14 cellular contexts compared by ENCODE assay signal in the genomic region with DNA sequence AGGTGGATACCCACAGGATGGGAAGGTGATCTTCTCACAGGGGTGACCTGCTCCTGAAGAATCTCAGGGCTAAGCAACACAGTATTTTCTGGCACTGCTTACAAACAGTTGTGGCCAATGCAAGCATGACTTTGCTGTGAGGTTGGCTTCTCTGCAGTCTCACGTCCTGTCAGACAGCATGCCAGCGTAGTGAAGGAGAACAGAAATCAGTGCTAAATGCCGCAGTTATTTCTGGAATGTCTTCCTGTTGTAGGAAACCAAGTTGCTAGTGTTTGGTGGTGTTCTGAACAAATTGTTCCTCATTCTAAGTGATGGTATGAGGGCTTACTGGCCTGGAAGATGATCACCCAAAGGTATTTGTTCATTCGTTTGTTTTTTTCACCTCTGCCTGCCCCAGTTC.
DNase-seq lines count a peak whose midpoint lies in the region; ATAC-seq and TF ChIP-seq lines count a peak whose summit lies in the region.
"Had no signal": no experiment of that assay in that cellular context is flagged by ENCODE, and none has a peak within 500 bp of the region (broad histone marks: within the 10 kb centered on the region; RNA-seq: fewer than 3 reads in every experiment).

No MANE protein-coding gene starts in this region.

- H4K20me1 ChIP-seq in neural progenitor cell (ENCODE audit: low read depth) = no peaks in the 10 kb centered on the region

- no peaks in the 10 kb centered on the region for H3K4me1 ChIP-seq in RWPE2 (ENCODE audit: insufficient read depth, poor library complexity, severe bottlenecking)
- peaks cover 4% of the 10 kb centered on the region for H3K4me1 ChIP-seq in cardiac muscle cell (ENCODE audit: low read depth)
- H3K4me1 ChIP-seq in neural progenitor cell = no peaks in the 10 kb centered on the region
- H3K4me1 ChIP-seq: uterus had no signal

- TF ChIP-seq CTCF in RWPE2 (IDR thresholded peaks at IDR 0.05; ENCODE audit: poor library complexity, severe bottlenecking) (no peak), cardiac muscle cell (IDR thresholded peaks at IDR 0.05; ENCODE audit: low read depth, low read length) (no peak), neural progenitor cell (IDR thresholded peaks at IDR 0.05) (no peak)

- peak; percentile 71 for DNase-seq in Ammon's horn (ENCODE audit: low spot score)
- no peak for DNase-seq in RWPE2 (ENCODE audit: low spot score)
- peak; percentile 36 to 53 for DNase-seq in cardiac muscle cell (ENCODE audit: low read depth in 1 of 2, low spot score in 1 of 2)
- no peak for DNase-seq in neural progenitor cell (ENCODE audit: low spot score)
- no peak for DNase-seq in NCI-H1092 treated with DMSO at 0.1 percent for 48 hours (lab: John Stamatoyannopoulos, UW)
- DNase-seq: effector CD8-positive, alpha-beta T cell; GDM1; natural killer cell; NCI-H526 treated with DMSO at 0.1 percent for 48 hours; SHP77; uterus had no signal

- H3F3A ChIP-seq in neural progenitor cell (ENCODE audit: low read depth) = no peaks in the 10 kb centered on the region

- H3K27me3 Mint-ChIP-seq in neural progenitor cell (ENCODE audit: insufficient read depth, low read depth) = no peaks in the 10 kb centered on the region

- no peak overlapping the region for H2AFZ ChIP-seq in neural progenitor cell (replicated peaks)

- H3K27ac ChIP-seq in RWPE2 (ENCODE audit: poor library complexity, severe bottlenecking) (no peak overlapping the region), cardiac muscle cell (peak overlapping the region; percentile 3), neural progenitor cell (no peak overlapping the region)
- H3K27ac ChIP-seq: uterus had no signal

- no peaks in the 10 kb centered on the region for H3K4me1 Mint-ChIP-seq in neural progenitor cell
- H3K4me1 Mint-ChIP-seq: natural killer cell had no signal

- H3K36me3 ChIP-seq in RWPE2 (ENCODE audit: low read depth) = no peaks in the 10 kb centered on the region
- H3K36me3 ChIP-seq in cardiac muscle cell = no peaks in the 10 kb centered on the region
- H3K36me3 ChIP-seq in neural progenitor cell = no peaks in the 10 kb centered on the region
- H3K36me3 ChIP-seq: uterus had no signal

- no peak overlapping the region for H3K4me3 ChIP-seq in RWPE2 (ENCODE audit: severe bottlenecking)
- no peak overlapping the region for H3K4me3 ChIP-seq in cardiac muscle cell
- no peak overlapping the region for H3K4me3 ChIP-seq in neural progenitor cell
- H3K4me3 ChIP-seq: uterus had no signal

- H3K27me3 ChIP-seq in RWPE2 (ENCODE audit: insufficient read depth, poor library complexity, severe bottlenecking) (no peaks in the 10 kb centered on the region), cardiac muscle cell (no peaks in the 10 kb centered on the region), neural progenitor cell (no peaks in the 10 kb centered on the region)
- H3K27me3 ChIP-seq: uterus had no signal

- H3K27ac Mint-ChIP-seq in neural progenitor cell = peak overlapping the region; percentile 62
- H3K27ac Mint-ChIP-seq: natural killer cell had no signal

- H3K79me2 ChIP-seq in neural progenitor cell (ENCODE audit: low read depth) = no peaks in the 10 kb centered on the region

- ATAC-seq in RWPE2 (ENCODE audit: low read depth) (peak; percentile 54; the same call in 2 of the 3 replicates), HG02642 (IDR thresholded peaks at IDR 0.05; ENCODE audit: poor library complexity, unreplicated experiment) (no peak), GM18861 (IDR thresholded peaks at IDR 0.05; ENCODE audit: unreplicated experiment) (no peak), GM18873 (IDR thresholded peaks at IDR 0.05; ENCODE audit: low FRiP score, unreplicated experiment) (no peak)
- ATAC-seq: natural killer cell had no signal

- H3K4me3 Mint-ChIP-seq in neural progenitor cell = no peak overlapping the region
- H3K4me3 Mint-ChIP-seq: natural killer cell had no signal

- no peak overlapping the region for H3K4me2 ChIP-seq in neural progenitor cell

- H3K9me3 ChIP-seq in RWPE2 (ENCODE audit: severe bottlenecking) (no peaks in the 10 kb centered on the region), cardiac muscle cell (ENCODE audit: low read depth) (no peaks in the 10 kb centered on the region), neural progenitor cell (ENCODE audit: low read depth) (no peaks in the 10 kb centered on the region)
- H3K9me3 ChIP-seq: uterus had no signal

- no peak overlapping the region for H3K9ac ChIP-seq in neural progenitor cell

- no peaks in the 10 kb centered on the region for H3K36me3 Mint-ChIP-seq in neural progenitor cell
- H3K36me3 Mint-ChIP-seq: natural killer cell had no signal

- H3K9me3 Mint-ChIP-seq in neural progenitor cell = peaks cover 4% of the 10 kb centered on the region

Comparison
In these comparisons a context has a peak if more than half of its experiments do, and no peak if none do; other contexts are left out.
1. DNase-seq: peak in Ammon's horn (single experiment) and cardiac muscle cell (2 of 2); none in RWPE2 (single experiment), neural progenitor cell (single experiment) and NCI-H1092 treated with DMSO at 0.1 percent for 48 hours (single experiment).